In the genomic region with DNA sequence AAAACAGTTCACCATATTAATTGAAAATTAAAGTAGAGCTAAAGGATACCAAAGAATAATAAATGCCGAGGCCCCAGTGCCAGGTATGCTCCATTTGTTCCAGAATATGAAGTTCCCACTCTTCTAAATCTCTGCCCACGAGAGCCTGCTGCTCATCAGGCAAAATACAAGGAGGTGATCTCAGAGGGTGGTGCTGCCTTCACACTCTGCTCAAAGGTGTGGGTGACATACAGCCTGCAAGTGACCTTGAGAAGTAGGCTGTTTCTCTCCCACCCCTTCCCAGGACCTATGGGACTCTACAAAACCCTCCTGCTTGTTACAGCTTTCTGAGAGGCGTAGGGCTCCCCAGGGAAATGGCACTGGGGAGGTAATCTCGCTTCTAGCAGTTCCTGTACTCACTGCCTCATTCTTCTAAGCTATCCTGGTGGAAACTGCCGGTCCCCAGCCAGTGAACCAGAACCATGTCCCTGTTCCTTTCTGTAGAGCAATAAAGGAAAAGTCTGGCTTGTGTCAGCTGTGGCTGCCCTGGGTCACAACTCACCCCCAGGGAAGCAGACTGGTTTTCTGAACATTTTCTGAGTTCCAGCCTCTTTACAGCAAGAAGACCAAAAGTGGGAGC, we compare ENCODE assay signal across 20 cellular contexts. TPM values are rescaled to one million over a fixed set of nuclear protein-coding genes. Genes with fewer than 3 reads are reported as not detected.
A peak's percentile ranks its signal among the peaks of the same experiment; 100 is the strongest.
DNase-seq lines count a peak whose midpoint lies in the region; ATAC-seq and TF ChIP-seq lines count a peak whose summit lies in the region.
"Had no signal": no experiment of that assay in that cellular context is flagged by ENCODE, and none has a peak within 500 bp of the region (broad histone marks: within the 10 kb centered on the region; RNA-seq: fewer than 3 reads in every experiment).

No MANE protein-coding gene starts in this region.

- no peak overlapping the region for H3K4me3 Mint-ChIP-seq in endothelial cell (ENCODE audit: unreplicated experiment)
- H3K4me3 Mint-ChIP-seq: activated naive CD8-positive, alpha-beta T cell; naive thymus-derived CD8-positive, alpha-beta T cell had no signal

- no peaks in the 10 kb centered on the region for H3K27me3 Mint-ChIP-seq in endothelial cell (ENCODE audit: unreplicated experiment)

- H3K36me3 Mint-ChIP-seq in endothelial cell (ENCODE audit: low read depth, unreplicated experiment) = no peaks in the 10 kb centered on the region
- H3K36me3 Mint-ChIP-seq: activated naive CD8-positive, alpha-beta T cell; naive thymus-derived CD8-positive, alpha-beta T cell had no signal

- H3K4me1 Mint-ChIP-seq in endothelial cell (ENCODE audit: unreplicated experiment) = peaks cover 7% of the 10 kb centered on the region
- H3K4me1 Mint-ChIP-seq: naive thymus-derived CD8-positive, alpha-beta T cell had no signal

- no peak for ATAC-seq in GM18861 (IDR thresholded peaks at IDR 0.05; ENCODE audit: unreplicated experiment)
- no peak for ATAC-seq in HG02840 (IDR thresholded peaks at IDR 0.05; ENCODE audit: low FRiP score, unreplicated experiment)
- ATAC-seq: gastrocnemius medialis; naive thymus-derived CD8-positive, alpha-beta T cell had no signal

- no peak overlapping the region for H3K27ac Mint-ChIP-seq in endothelial cell (ENCODE audit: unreplicated experiment)
- H3K27ac Mint-ChIP-seq: activated naive CD8-positive, alpha-beta T cell; naive thymus-derived CD8-positive, alpha-beta T cell had no signal

- no peak for TF ChIP-seq CTCF in endothelial cell (IDR thresholded peaks at IDR 0.05; ENCODE audit: unreplicated experiment)

- H3K9me3 Mint-ChIP-seq in endothelial cell (ENCODE audit: unreplicated experiment) = no peaks in the 10 kb centered on the region
- H3K9me3 Mint-ChIP-seq: naive thymus-derived CD8-positive, alpha-beta T cell had no signal

- DNase-seq in D341Med (ENCODE audit: low spot score) (peak; percentile 43), NCI-H526 (lab: John Stamatoyannopoulos, UW) (peak; percentile 47 to 77), endothelial cell (ENCODE audit: low spot score) (peak; percentile 8), renal cortical epithelial cell (ENCODE audit: low read depth) (peak; percentile 77), KG1 (lab: John Stamatoyannopoulos, UW) (no peak)
- DNase-seq: activated T-cell treated with anti-CD3 and anti-CD28 coated beads for 4 hours; anterior cingulate cortex; dermis blood vessel endothelial cell; DMS79; gastrocnemius medialis; Kasumi-1; naive thymus-derived CD8-positive, alpha-beta T cell; NCI-H524 treated with DMSO at 0.1 percent for 48 hours; small intestine; stimulated activated CD4-positive, alpha-beta T cell treated with anti-CD3 and anti-CD28 coated beads, Interleukin-1b, Interleukin-23, amount 100 ng/mL, for 48 hours; transverse colon had no signal

RNA-seq across cellular contexts. Expression of a gene that starts 26.9 kb away (rescaled TPM):
- total RNA-seq in endothelial cell (ENCODE audit: unreplicated experiment) (not detected), renal cortical epithelial cell (not detected in 2 replicates)
- total RNA-seq: dermis blood vessel endothelial cell; naive thymus-derived CD8-positive, alpha-beta T cell; T-helper 2 cell treated with Interferon-gamma antibody and Interleukin-4, amounts not matched to agents 100 ng/mL and 5 ng/mL, for 36 hours had no signal
